22 cellular contexts compared by ENCODE assay signal in the genomic region with DNA sequence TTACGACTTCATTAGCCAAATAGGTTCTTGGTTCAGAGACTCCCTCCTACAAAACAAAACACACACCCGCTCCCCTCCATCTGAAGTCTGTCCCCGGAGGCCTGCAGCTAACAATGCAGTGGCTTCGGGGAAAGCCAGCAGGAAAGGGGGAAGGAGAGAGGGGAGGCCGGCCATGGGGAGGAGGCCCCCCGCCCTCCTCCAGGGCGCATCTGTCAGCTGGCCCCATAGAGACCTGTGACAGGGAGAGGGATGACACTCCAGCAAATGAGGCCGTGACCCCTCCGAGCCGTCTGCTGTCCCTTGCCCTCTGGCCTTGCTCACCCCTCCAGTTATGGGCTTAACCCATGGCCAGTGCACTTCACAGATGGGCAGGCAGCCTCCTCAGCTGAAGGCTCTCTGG. TPM values are rescaled to one million over a fixed set of nuclear protein-coding genes. Genes with fewer than 3 reads are reported as not detected.
DNase-seq lines count a peak whose midpoint lies in the region; ATAC-seq and TF ChIP-seq lines count a peak whose summit lies in the region.
"Had no signal": no experiment of that assay in that cellular context is flagged by ENCODE, and none has a peak within 500 bp of the region (broad histone marks: within the 10 kb centered on the region; RNA-seq: fewer than 3 reads in every experiment).

No MANE protein-coding gene starts in this region.

- H3K9me3 Mint-ChIP-seq in WTC11: no peaks in the 10 kb centered on the region
- H3K9me3 Mint-ChIP-seq: HFFc6; T-helper 1 cell treated with Interleukin-12 subunit alpha and Interleukin-12 subunit beta and Interleukin-4 antibody, amounts not matched to agents 30 μg/mL and 1 μg/mL, for 36 hours had no signal

- intact Hi-C loops in right cardiac atrium (cut with DNase I): no loop called here

- no peak overlapping the region for H3K27ac ChIP-seq in neuronal stem cell (replicated peaks; ENCODE audit: low read length)
- H3K27ac ChIP-seq in right cardiac atrium (ENCODE audit: low read length): no peak overlapping the region

- H2BK120ac ChIP-seq in neuronal stem cell (ENCODE audit: low read depth, low read length): no peak overlapping the region

- no peak overlapping the region for H4K8ac ChIP-seq in neuronal stem cell (ENCODE audit: low read depth, low read length)

- ATAC-seq in WTC11 (peak; percentile 13; the same call in 1 of the 2 replicates), GM18909 (IDR thresholded peaks at IDR 0.05; ENCODE audit: poor library complexity, unreplicated experiment) (no peak), right cardiac atrium (no peak)
- ATAC-seq: PC-3, SK-N-SH treated with all-trans-retinoic acid at 6 μM for 48 hours had no signal

- peak overlapping the region; percentile 76 for H3K18ac ChIP-seq in neuronal stem cell (ENCODE audit: low read length)

- no peak for TF ChIP-seq CTCF in WTC11 (IDR thresholded peaks at IDR 0.05)

- H3K36me3 ChIP-seq in neuronal stem cell (replicated peaks in 1 of 2; ENCODE audit: control insufficient read depth in 2 of 2, insufficient read depth in 2 of 2, low read length in 2 of 2): no peaks in the 10 kb centered on the region

- H3K4me2 ChIP-seq in neuronal stem cell (ENCODE audit: insufficient read depth, low read length, poor library complexity, severe bottlenecking): no peak overlapping the region

- DNase-seq in ELF-1 (ENCODE audit: low read depth, low spot score) (peak; percentile 51), NCI-H2171 (lab: John Stamatoyannopoulos, UW) (peak; percentile 60), WTC11 (ENCODE audit: low spot score) (no peak), neuronal stem cell (ENCODE audit: low spot score) (peak; percentile 39), right cardiac atrium (no peak)
- DNase-seq in activated naive CD4-positive, alpha-beta T cell treated with Interleukin-2 at 50 U/mL for 16 hours: no peak
- DNase-seq: AML-193, DMS53, EL, HFFc6, KG1, MV-4-11, NCI-H187 treated with DMSO at 0.1 percent for 48 hours, NCI-H446 treated with DMSO at 0.1 percent for 48 hours, NCI-H774, PC-3, RPMI8226, SHP77 treated with DMSO at 0.1 percent for 48 hours had no signal

- CTCF ChIA-PET in WTC11 (lab: Charles Lee): interaction anchor here (0.7 to 4.8 kb wide), 7 partner anchors 10 to 41 kb away, joined by 3 to 38 read pairs (median 4); no protein-coding TSS in a partner anchor

- H3K4me3 ChIP-seq in neuronal stem cell (ENCODE audit: low read length in 2 of 2): no peak overlapping the region
- no peak overlapping the region for H3K4me3 ChIP-seq in right cardiac atrium (ENCODE audit: low read length)

- H3K4me1 ChIP-seq in neuronal stem cell (ENCODE audit: control insufficient read depth in 2 of 2, insufficient read depth in 1 of 2, low read depth in 1 of 2, low read length in 2 of 2): peaks cover 6 to 27% of the 10 kb centered on the region in 2 donors
- H3K4me1 ChIP-seq in right cardiac atrium (ENCODE audit: control insufficient read depth, insufficient read depth, low read length): no peaks in the 10 kb centered on the region

- H2BK12ac ChIP-seq in neuronal stem cell (ENCODE audit: low read length): no peak overlapping the region

- H3K9ac ChIP-seq in neuronal stem cell (ENCODE audit: low read depth, low read length, poor library complexity): no peak overlapping the region

- no peaks in the 10 kb centered on the region for H3K79me1 ChIP-seq in neuronal stem cell (ENCODE audit: low read depth, low read length)

- H3K27me3 Mint-ChIP-seq in WTC11 (ENCODE audit: low read depth): peaks cover 14% of the 10 kb centered on the region

- no peak overlapping the region for H4K91ac ChIP-seq in neuronal stem cell (ENCODE audit: low read depth, low read length, poor library complexity)

- H3K27ac Mint-ChIP-seq in WTC11: no peak overlapping the region
- H3K27ac Mint-ChIP-seq: HFFc6; T-helper 1 cell treated with Interleukin-12 subunit alpha and Interleukin-12 subunit beta and Interleukin-4 antibody, amounts not matched to agents 30 μg/mL and 1 μg/mL, for 36 hours had no signal

- H3K14ac ChIP-seq in neuronal stem cell (ENCODE audit: low read length): no peak overlapping the region

- WGBS in neuronal stem cell (ENCODE audit: extremely low coverage in 2 of 2, insufficient read length in 2 of 2, insufficient replicate concordance in 1 of 2), 2 donors: no CpG with 5 or more reads among the region's 10 CpGs
- 61% methylated on average over 10 of the region's 10 CpGs for WGBS in right cardiac atrium

- peaks cover 12% of the 10 kb centered on the region for H3K4me1 Mint-ChIP-seq in WTC11

- H3K4me3 Mint-ChIP-seq in WTC11: no peak overlapping the region
- H3K4me3 Mint-ChIP-seq: HFFc6; T-helper 1 cell treated with Interleukin-12 subunit alpha and Interleukin-12 subunit beta and Interleukin-4 antibody, amounts not matched to agents 30 μg/mL and 1 μg/mL, for 36 hours had no signal

- POLR2A ChIA-PET in WTC11 (lab: Charles Lee): interaction anchor here (0.9 kb wide), 1 partner anchor 12 kb away, joined by 3 read pairs; no protein-coding TSS in a partner anchor

- no peaks in the 10 kb centered on the region for H3K36me3 Mint-ChIP-seq in WTC11

- H2AFZ ChIP-seq in neuronal stem cell (ENCODE audit: low read length): no peak overlapping the region

- peak overlapping the region; percentile 8 for H3K23ac ChIP-seq in neuronal stem cell (ENCODE audit: low read depth, low read length, poor library complexity)

- H3K27me3 ChIP-seq in neuronal stem cell (ENCODE audit: control insufficient read depth in 3 of 3, insufficient read depth in 3 of 3, low read depth in 1 of 3, low read length in 3 of 3): peaks cover 0 to 67% (median 2%) of the 10 kb centered on the region in 3 experiments
- H3K27me3 ChIP-seq in right cardiac atrium (ENCODE audit: control insufficient read depth, insufficient read depth): no peaks in the 10 kb centered on the region

- H3K9me3 ChIP-seq in neuronal stem cell (replicated peaks in 1 of 2; ENCODE audit: control insufficient read depth in 2 of 2, insufficient read depth in 1 of 2, low read depth in 1 of 2, low read length in 2 of 2) (no peaks in the 10 kb centered on the region), right cardiac atrium (ENCODE audit: control insufficient read depth, low read length) (no peaks in the 10 kb centered on the region)

- H2BK5ac ChIP-seq in neuronal stem cell (ENCODE audit: low read length): no peak overlapping the region

- peak overlapping the region; percentile 18 for H2AK5ac ChIP-seq in neuronal stem cell (ENCODE audit: low read depth, low read length)

- no peak overlapping the region for H3K4ac ChIP-seq in neuronal stem cell (ENCODE audit: low read length)

- no peak overlapping the region for H2BK15ac ChIP-seq in neuronal stem cell (ENCODE audit: low read length)

TF ChIP-seq in WTC11, 78 proteins besides CTCF, POLR2A, EP300 and RAD21 (continues in another document):
- TF ChIP-seq OVOL2 (CRISPR knock-in tag; IDR thresholded peaks at IDR 0.05; ENCODE audit: borderline replicate concordance): no peak
- TF ChIP-seq, protein P1, sequence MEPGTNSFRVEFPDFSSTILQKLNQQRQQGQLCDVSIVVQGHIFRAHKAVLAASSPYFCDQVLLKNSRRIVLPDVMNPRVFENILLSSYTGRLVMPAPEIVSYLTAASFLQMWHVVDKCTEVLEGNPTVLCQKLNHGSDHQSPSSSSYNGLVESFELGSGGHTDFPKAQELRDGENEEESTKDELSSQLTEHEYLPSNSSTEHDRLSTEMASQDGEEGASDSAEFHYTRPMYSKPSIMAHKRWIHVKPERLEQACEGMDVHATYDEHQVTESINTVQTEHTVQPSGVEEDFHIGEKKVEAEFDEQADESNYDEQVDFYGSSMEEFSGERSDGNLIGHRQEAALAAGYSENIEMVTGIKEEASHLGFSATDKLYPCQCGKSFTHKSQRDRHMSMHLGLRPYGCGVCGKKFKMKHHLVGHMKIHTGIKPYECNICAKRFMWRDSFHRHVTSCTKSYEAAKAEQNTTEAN (CRISPR knock-in tag; IDR thresholded peaks at IDR 0.05): no peak
- TF ChIP-seq, protein P2, sequence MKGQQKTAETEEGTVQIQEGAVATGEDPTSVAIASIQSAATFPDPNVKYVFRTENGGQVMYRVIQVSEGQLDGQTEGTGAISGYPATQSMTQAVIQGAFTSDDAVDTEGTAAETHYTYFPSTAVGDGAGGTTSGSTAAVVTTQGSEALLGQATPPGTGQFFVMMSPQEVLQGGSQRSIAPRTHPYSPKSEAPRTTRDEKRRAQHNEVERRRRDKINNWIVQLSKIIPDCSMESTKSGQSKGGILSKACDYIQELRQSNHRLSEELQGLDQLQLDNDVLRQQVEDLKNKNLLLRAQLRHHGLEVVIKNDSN (CRISPR knock-in tag; IDR thresholded peaks at IDR 0.05): no peak
- TF ChIP-seq, protein P3, sequence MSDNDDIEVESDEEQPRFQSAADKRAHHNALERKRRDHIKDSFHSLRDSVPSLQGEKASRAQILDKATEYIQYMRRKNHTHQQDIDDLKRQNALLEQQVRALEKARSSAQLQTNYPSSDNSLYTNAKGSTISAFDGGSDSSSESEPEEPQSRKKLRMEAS (CRISPR knock-in tag; IDR thresholded peaks at IDR 0.05): no peak
- no peak for TF ChIP-seq SOX15 (CRISPR knock-in tag; IDR thresholded peaks at IDR 0.05)
- no peak for TF ChIP-seq NR3C1 (CRISPR knock-in tag; conservative IDR thresholded peaks at IDR 0.05; ENCODE audit: low read depth)
- TF ChIP-seq, protein P4, sequence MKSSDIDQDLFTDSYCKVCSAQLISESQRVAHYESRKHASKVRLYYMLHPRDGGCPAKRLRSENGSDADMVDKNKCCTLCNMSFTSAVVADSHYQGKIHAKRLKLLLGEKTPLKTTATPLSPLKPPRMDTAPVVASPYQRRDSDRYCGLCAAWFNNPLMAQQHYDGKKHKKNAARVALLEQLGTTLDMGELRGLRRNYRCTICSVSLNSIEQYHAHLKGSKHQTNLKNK (CRISPR knock-in tag; IDR thresholded peaks at IDR 0.05): no peak

RNA-seq across cellular contexts. Expression of a gene that starts 12.1 kb away (rescaled TPM):
- 0.89 to 1.3 TPM (median 1.2 TPM) in 3 replicates for total RNA-seq in WTC11 (2021)
- polyA plus RNA-seq in neuronal stem cell (2013, experiment 1 of 2): 0.66 TPM
- polyA plus RNA-seq in neuronal stem cell (2013, experiment 2 of 2): 0.66 TPM
- total RNA-seq in right cardiac atrium: 1 to 10 TPM in 3 of 4 donors, under 1 TPM in 1; 0.78 to 1.8 (median 1.4) TPM
- polyA plus RNA-seq in right cardiac atrium: 1.4 TPM
- total RNA-seq: HFFc6, HT-29 had no signal

RNA-seq across cellular contexts. Expression of a gene that starts 53.3 kb away (rescaled TPM):
- total RNA-seq in WTC11 (2021): 5.7 to 7.5 TPM (median 5.7 TPM) in 3 replicates
- polyA plus RNA-seq in neuronal stem cell (2013, experiment 1 of 2): 2.2 TPM
- 2.4 TPM for polyA plus RNA-seq in neuronal stem cell (2013, experiment 2 of 2)
- 1 to 10 TPM; 1.6 to 3.5 (median 2.8) TPM for total RNA-seq in right cardiac atrium
- polyA plus RNA-seq in right cardiac atrium: 2.6 TPM

Comparison
In these comparisons a context has a peak if more than half of its experiments do, and no peak if none do; other contexts are left out.
1. DNase-seq: peak in ELF-1 (single experiment), NCI-H2171 (single experiment) and neuronal stem cell (single experiment); none in WTC11 (single experiment), activated naive CD4-positive, alpha-beta T cell treated with Interleukin-2 at 50 U/mL for 16 hours (single experiment) and right cardiac atrium (0 of 3).